In genomic region chr11:33912405-33913361, GRCh38 we compare ENCODE assay signal across 1 cellular context.
TF ChIP-seq lines count a peak whose summit lies in the region.

No MANE protein-coding gene starts in this region.

TF ChIP-seq in K562, 482 proteins besides CTCF, POLR2A, EP300 and RAD21 (continued from another document and continues in another):
- TF ChIP-seq ARID3B (CRISPR knock-in tag; IDR thresholded peaks at IDR 0.05; ENCODE audit: borderline replicate concordance), result no peak
- no peak for TF ChIP-seq HMG20A (CRISPR knock-in tag; conservative IDR thresholded peaks at IDR 0.05)
- TF ChIP-seq HES1 (IDR thresholded peaks at IDR 0.05; ENCODE audit: low read depth), result no peak
- TF ChIP-seq ZNF224 (CRISPR knock-in tag; IDR thresholded peaks at IDR 0.05), result no peak
- no peak for TF ChIP-seq DACH1 (IDR thresholded peaks at IDR 0.05; ENCODE audit: partially characterized antibody)
- no peak for TF ChIP-seq ZNF57 (CRISPR knock-in tag; IDR thresholded peaks at IDR 0.05)
- peak; percentile 94 for TF ChIP-seq MGA (IDR thresholded peaks at IDR 0.05)
- TF ChIP-seq L3MBTL2 (IDR thresholded peaks at IDR 0.05), result peak; percentile 97
- TF ChIP-seq ZNF146 (CRISPR knock-in tag; IDR thresholded peaks at IDR 0.05; ENCODE audit: unreplicated experiment), result no peak
- no peak for TF ChIP-seq ZNF133 (CRISPR knock-in tag; IDR thresholded peaks at IDR 0.05)
- TF ChIP-seq HIVEP1 (CRISPR knock-in tag; IDR thresholded peaks at IDR 0.05), result no peak
- no peak; the same call in 1 of the 2 replicates for TF ChIP-seq NCOR1 (IDR thresholded peaks at IDR 0.05)
- no peak for TF ChIP-seq SAFB2 (IDR thresholded peaks at IDR 0.05; ENCODE audit: borderline replicate concordance, low read depth, low read length, severe bottlenecking)
- no peak for TF ChIP-seq FUS (optimal IDR thresholded peaks at IDR 0.05; ENCODE audit: low read depth, low read length)
- TF ChIP-seq NCOA2 (IDR thresholded peaks at IDR 0.05; ENCODE audit: partially characterized antibody in 2 of 2), result no peak
- TF ChIP-seq ZNF639 (CRISPR knock-in tag; conservative IDR thresholded peaks at IDR 0.05 in 1 of 2, IDR thresholded peaks at IDR 0.05 in 1 of 2), result no peak; a peak in 1 of 4 replicates
- TF ChIP-seq SOX6 (IDR thresholded peaks at IDR 0.05), result peak; percentile 55; the same call in 1 of the 2 replicates
- TF ChIP-seq ZNF586 (CRISPR knock-in tag; conservative IDR thresholded peaks at IDR 0.05), result no peak
- TF ChIP-seq ZNF318 (IDR thresholded peaks at IDR 0.05; ENCODE audit: borderline replicate concordance in 1 of 2, low read depth in 1 of 2), result peak in 1 of 2 experiments; percentile 75; a peak in 2 of 4 replicates
- 0 out of 2 replicates have a peak, but pooled peaks have one; percentile 41 for TF ChIP-seq ATF6 (CRISPR knock-in tag; IDR thresholded peaks at IDR 0.05)
- no peak for TF ChIP-seq MTF1 (CRISPR knock-in tag; IDR thresholded peaks at IDR 0.05; ENCODE audit: borderline replicate concordance)
- TF ChIP-seq RBM15 (IDR thresholded peaks at IDR 0.05; ENCODE audit: insufficient read depth, low read length), result no peak
- TF ChIP-seq CBX3 (IDR thresholded peaks at IDR 0.05; ENCODE audit: borderline replicate concordance in 1 of 2, low read length in 2 of 2), result peak in 1 of 2 experiments; percentile 76; a peak in 1 of 3 replicates
- no peak; the same call in 1 of the 2 replicates for TF ChIP-seq MEF2D (tag; conservative IDR thresholded peaks at IDR 0.05; ENCODE audit: low read depth)
- no peak for TF ChIP-seq HDAC8 (tag; IDR thresholded peaks at IDR 0.05)
- TF ChIP-seq NRF1 (conservative IDR thresholded peaks at IDR 0.05 in 1 of 2, IDR thresholded peaks at IDR 0.05 in 1 of 2), result peak; percentile 20 to 28; a peak in 1 of 4 replicates
- no peak for TF ChIP-seq GTF2A2 (tag; IDR thresholded peaks at IDR 0.05)
